ENCODE assay signal across 10 cellular contexts in the genomic region with DNA sequence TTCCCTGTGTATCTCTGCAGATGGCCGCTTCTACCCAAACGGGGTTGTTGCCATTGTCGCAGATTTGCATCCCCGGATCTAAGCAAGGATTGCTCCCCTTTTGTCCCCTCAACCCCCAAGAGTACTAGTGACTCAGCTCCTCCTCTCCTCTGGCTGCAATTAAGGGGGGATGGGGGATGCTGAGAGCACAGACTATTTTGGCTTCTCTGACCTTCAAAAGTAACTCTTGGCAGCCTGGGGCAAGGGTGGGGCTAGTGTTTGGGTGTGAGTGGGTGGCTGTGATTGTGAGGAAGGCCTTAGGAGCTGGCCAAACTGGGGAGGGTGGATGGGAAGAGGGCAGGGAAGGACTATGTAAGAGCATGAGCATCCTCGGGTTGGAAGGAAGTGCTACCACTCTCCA. TPM values are rescaled to one million over a fixed set of nuclear protein-coding genes. Genes with fewer than 3 reads are reported as not detected.
DNase-seq lines count a peak whose midpoint lies in the region; ATAC-seq, FAIRE-seq and TF ChIP-seq lines count a peak whose summit lies in the region.
"Had no signal": no experiment of that assay in that cellular context is flagged by ENCODE, and none has a peak within 500 bp of the region (broad histone marks: within the 10 kb centered on the region; RNA-seq: fewer than 3 reads in every experiment).

No MANE protein-coding gene starts in this region.

- POLR2A ChIA-PET in K562 (lab: Yijun Ruan, JAX), result interaction anchor here (0.5 to 9.1 kb wide), 3 partner anchors 12 to 283 kb away, joined by 3 to 63 read pairs (median 3); no protein-coding TSS in a partner anchor

- ATAC-seq in K562, result no peak
- ATAC-seq in HG03521 (IDR thresholded peaks at IDR 0.05; ENCODE audit: unreplicated experiment), result no peak

- H2AFZ ChIP-seq in K562 (ENCODE audit: low read depth, low read length), result no peak overlapping the region

- H3K36me3 Mint-ChIP-seq in HFFc6 (ENCODE audit: low read depth), result peaks cover 10% of the 10 kb centered on the region; the same call in 1 of the 2 replicates

- in situ Hi-C loops in K562 (cut with MboI), result no loop called here

- no TSS peak for BruUV-seq in K562 (replicated peaks; lab: Mats Ljungman, UMichigan)

- peak overlapping the region; percentile 99 for H3K4me3 Mint-ChIP-seq in HFFc6

- H3K27ac ChIP-seq in K562 (ENCODE audit: extremely low read depth, low read depth, low read length), result no peak overlapping the region
- no peak overlapping the region for H3K27ac ChIP-seq in iPS-20b (ENCODE audit: low read length)
- H3K27ac ChIP-seq in temporal lobe (ENCODE audit: low read depth, low read length), result peak overlapping the region; percentile 96

- intact Hi-C loops in K562 (cut with micrococcal nuclease), result no loop called here

- no peak for FAIRE-seq in K562 (lab: Jason Lieb, UNC)

- H3K9me3 ChIP-seq in K562 (replicated peaks; ENCODE audit: control insufficient read depth, insufficient read depth, low read depth, low read length), result no peaks in the 10 kb centered on the region
- H3K9me3 ChIP-seq in iPS-20b (ENCODE audit: insufficient read depth, low read depth, low read length), result no peaks in the 10 kb centered on the region

- no peaks in the 10 kb centered on the region for H3K9me1 ChIP-seq in K562 (ENCODE audit: control insufficient read depth, insufficient read depth, low read length)

- H3K9ac ChIP-seq in K562 (ENCODE audit: insufficient read depth in 1 of 2, low read depth in 2 of 2, low read length in 2 of 2) (no peak overlapping the region), iPS-20b (ENCODE audit: low read depth, low read length) (no peak overlapping the region)

- H3K4me1 ChIP-seq in K562 (replicated peaks in 1 of 2; ENCODE audit: control insufficient read depth in 2 of 2, insufficient read depth in 2 of 2, low read length in 2 of 2), result peaks cover 50 to 63% of the 10 kb centered on the region in 2 experiments
- peaks cover 30% of the 10 kb centered on the region for H3K4me1 ChIP-seq in iPS-20b (ENCODE audit: insufficient read depth, low read length)

- no peak overlapping the region; the same call in 1 of the 2 replicates for H3K4me2 ChIP-seq in K562 (ENCODE audit: insufficient read depth, low read length)

- peaks cover 24% of the 10 kb centered on the region; the same call in 2 of the 3 replicates for H3K79me2 ChIP-seq in K562 (ENCODE audit: control insufficient read depth, insufficient read depth, low read length)

- CTCF ChIA-PET in K562 (lab: Yijun Ruan, JAX; ENCODE audit: low intra/inter-chr PET ratio), result no interaction called here

- peaks cover 76% of the 10 kb centered on the region for H3K4me1 Mint-ChIP-seq in HFFc6 (ENCODE audit: low read depth)

- 36% methylated on average over 4 of the region's 5 CpGs for WGBS in K562 (ENCODE audit: insufficient coverage, low coverage, missing lambda C conversion rate)

- no peak for TF ChIP-seq CTCF in HFFc6 (IDR thresholded peaks at IDR 0.05)
- no peak for TF ChIP-seq CTCF in K562 (IDR thresholded peaks at IDR 0.05 in 2 of 3, conservative IDR thresholded peaks at IDR 0.05 in 1 of 3; ENCODE audit: insufficient read depth in 2 of 3, low read depth in 1 of 3, low read length in 3 of 3)

- no peak for TF ChIP-seq EP300 in K562 (IDR thresholded peaks at IDR 0.05; ENCODE audit: low read length)

- H4K20me1 ChIP-seq in K562 (replicated peaks; ENCODE audit: control insufficient read depth, insufficient read depth, low read length), result peaks cover under 1% of the 10 kb centered on the region; the same call in 1 of the 2 replicates

- DNase-seq in HFFc6 (peak; percentile 33), K562 (ENCODE audit: extremely low read depth in 1 of 4, low spot score in 3 of 4) (peak in 2 of 4 experiments; percentile 11 to 27), COLO829 (ENCODE audit: low spot score) (no peak), hippocampal formation (lab: John Stamatoyannopoulos, UW) (no peak)
- DNase-seq: dermis blood vessel endothelial cell, NCI-H510A had no signal

- H3K9me3 Mint-ChIP-seq in HFFc6, result no peaks in the 10 kb centered on the region

- no peak for TF ChIP-seq POLR2A in K562 (conservative IDR thresholded peaks at IDR 0.05)

- no peaks in the 10 kb centered on the region for H3K27me3 ChIP-seq in K562 (ENCODE audit: control insufficient read depth in 2 of 2, insufficient read depth in 2 of 2, low read length in 2 of 2)
- H3K27me3 ChIP-seq in iPS-20b (ENCODE audit: insufficient read depth, low read length), result peaks cover 78% of the 10 kb centered on the region

- no peak for TF ChIP-seq RAD21 in K562 (CRISPR knock-in tag; conservative IDR thresholded peaks at IDR 0.05 in 1 of 2, IDR thresholded peaks at IDR 0.05 in 1 of 2)

- H3K27ac Mint-ChIP-seq in HFFc6, result peak overlapping the region; percentile 90

- peaks cover 2% of the 10 kb centered on the region for H3K27me3 Mint-ChIP-seq in HFFc6 (ENCODE audit: insufficient read depth)

- H3K36me3 ChIP-seq in K562 (ENCODE audit: control insufficient read depth, insufficient read depth, low read length) (peaks cover 10% of the 10 kb centered on the region; the same call in 2 of the 3 replicates), iPS-20b (ENCODE audit: insufficient read depth, low read depth, low read length) (no peaks in the 10 kb centered on the region)

- H3K4me3 ChIP-seq in K562 (no peak overlapping the region), iPS-20b (ENCODE audit: low read length) (peak overlapping the region; percentile 61; the same call in 1 of the 2 replicates)
- H3K4me3 ChIP-seq: lung had no signal

TF ChIP-seq in K562, 482 proteins besides CTCF, POLR2A, EP300 and RAD21:
- no peak for TF ChIP-seq NR3C1 (CRISPR knock-in tag; IDR thresholded peaks at IDR 0.05)
- TF ChIP-seq KDM1A (IDR thresholded peaks at IDR 0.05), result peak in 1 of 2 experiments; percentile 34; a peak in 1 of 4 replicates
- TF ChIP-seq EGR1 (conservative IDR thresholded peaks at IDR 0.05), result peak; percentile 45

RNA-seq across cellular contexts. Expression of a gene that starts 1.2 kb away (rescaled TPM):
- 100 to 1,000 TPM; 136 to 174 (median 169) TPM for total RNA-seq in HFFc6 (2021; fragmentation: NEBNext Ultra II Directional; extraction: Animal tissue kit (Norgen Biotek cat#: 25700))
- 17.4 and 19.7 TPM in 2 replicates for total RNA-seq in K562 (2011; cell fraction: chromatin; rRNA removed; ENCODE audit: low replicate concordance)
- 13.9 and 17.8 TPM in 2 replicates for total RNA-seq in K562 (2011; cell fraction: nucleolus; rRNA removed)
- 14.8 and 16.3 TPM in 2 replicates for total RNA-seq in K562 (2011; cell fraction: nucleoplasm; rRNA removed)
- 9.4 and 11.8 TPM in 2 replicates for total RNA-seq in K562 (2014; rRNA removed)
- 6.9 and 7.3 TPM in 2 replicates for total RNA-seq in K562 (2014; rRNA removed; fragmentation: Illumina TruSeq; extraction: Trizol)
- 7.6 and 9.0 TPM in 2 replicates for total RNA-seq in K562 (2015; rRNA removed; fragmentation: Illumina TruSeq; extraction: Trizol)
- 18.6 and 20.3 TPM in 2 replicates for total RNA-seq in K562 (2021)
- 4.3 and 7.0 TPM in 2 replicates for polyA plus RNA-seq in K562 (2011; rRNA removed)
- polyA plus RNA-seq in K562 (2011; cell fraction: cytosol; rRNA removed), result 3.9 and 5.2 TPM in 2 replicates
- 4.0 and 5.8 TPM in 2 replicates for polyA plus RNA-seq in K562 (2011; cell fraction: nucleus; rRNA removed)
- 8.2 and 17.3 TPM in 2 replicates for polyA plus RNA-seq in K562 (2012)
- 12.5 and 13.4 TPM in 2 replicates for polyA plus RNA-seq in K562 (2014; fragmentation: Illumina TruSeq; extraction: Trizol)
- 1 to 10 TPM; 2.0 to 5.6 TPM for polyA plus RNA-seq in K562 (2014; fragmentation: Nextera tagmentation; extraction: Ambion mirVana)
- polyA plus RNA-seq in K562 (2014; rRNA removed), result 4.4 and 4.7 TPM in 2 replicates
- polyA minus RNA-seq in K562 (2011; rRNA and poly(A)+ RNA removed), result 18.8 and 20.5 TPM in 2 replicates
- polyA minus RNA-seq in K562 (2011; cell fraction: cytosol; rRNA and poly(A)+ RNA removed), result 21.0 and 24.4 TPM in 2 replicates
- polyA minus RNA-seq in K562 (2011; cell fraction: nucleus; rRNA and poly(A)+ RNA removed), result 7.3 and 9.3 TPM in 2 replicates
- 35.2 TPM for total RNA-seq in temporal lobe

RNA-seq across cellular contexts. Expression of a gene that starts 23.2 kb away (rescaled TPM):
- 10 to 100 TPM; 44.7 to 49.5 (median 46.4) TPM for total RNA-seq in HFFc6 (2021; fragmentation: NEBNext Ultra II Directional; extraction: Animal tissue kit (Norgen Biotek cat#: 25700))
- total RNA-seq in K562 (2011; cell fraction: chromatin; rRNA removed; ENCODE audit: low replicate concordance), result 87.9 and 206 TPM in 2 replicates
- total RNA-seq in K562 (2011; cell fraction: nucleolus; rRNA removed), result 50.7 and 55.4 TPM in 2 replicates
- 69.3 and 81.3 TPM in 2 replicates for total RNA-seq in K562 (2011; cell fraction: nucleoplasm; rRNA removed)
- total RNA-seq in K562 (2014; rRNA removed) (30.9 and 31.3 TPM in 2 replicates), K562 (2014; rRNA removed; fragmentation: Illumina TruSeq; extraction: Trizol) (37.6 and 38.1 TPM in 2 replicates), K562 (2015; rRNA removed; fragmentation: Illumina TruSeq; extraction: Trizol) (34.5 and 38.5 TPM in 2 replicates), K562 (2021) (32.8 and 32.9 TPM in 2 replicates), temporal lobe (116 TPM)
- polyA plus RNA-seq in K562 (2011; rRNA removed) (58.1 and 63.3 TPM in 2 replicates), K562 (2014; fragmentation: Illumina TruSeq; extraction: Trizol) (26.7 and 29.6 TPM in 2 replicates), K562 (2014; fragmentation: Nextera tagmentation; extraction: Ambion mirVana) (1 to 10 TPM; 5.7 to 6.3 TPM), K562 (2014; rRNA removed) (22.6 and 23.2 TPM in 2 replicates)
- polyA plus RNA-seq in K562 (2011; cell fraction: cytosol; rRNA removed), result 21.5 and 33.6 TPM in 2 replicates
- 80.2 and 82.6 TPM in 2 replicates for polyA plus RNA-seq in K562 (2011; cell fraction: nucleus; rRNA removed)
- 24.7 and 25.9 TPM in 2 replicates for polyA plus RNA-seq in K562 (2012)
- polyA minus RNA-seq in K562 (2011; rRNA and poly(A)+ RNA removed), result 114 and 126 TPM in 2 replicates
- polyA minus RNA-seq in K562 (2011; cell fraction: cytosol; rRNA and poly(A)+ RNA removed), result 37.3 and 40.7 TPM in 2 replicates
- 56.7 and 78.5 TPM in 2 replicates for polyA minus RNA-seq in K562 (2011; cell fraction: nucleus; rRNA and poly(A)+ RNA removed)
